In genomic region chr15:94287794-94288246, GRCh38 we compare ENCODE assay signal across 8 cellular contexts. TPM values are rescaled to one million over a fixed set of nuclear protein-coding genes. Genes with fewer than 3 reads are reported as not detected.
A peak's percentile ranks its signal among the peaks of the same experiment; 100 is the strongest.
DNase-seq lines count a peak whose midpoint lies in the region; ATAC-seq and TF ChIP-seq lines count a peak whose summit lies in the region.

No MANE protein-coding gene starts in this region.

- H3K4me3 Mint-ChIP-seq in activated CD8-positive, alpha-beta memory T cell treated with anti-CD3 and anti-CD28 coated beads, Interleukin-2, amount 10 ng/mL, durations not matched to agents 7 days and 5 days, result peak overlapping the region; percentile 76
- H3K4me3 Mint-ChIP-seq in HFFc6, result no peak overlapping the region

- H3K4me3 ChIP-seq in coronary artery, result no peak overlapping the region

- H3K27me3 Mint-ChIP-seq in activated CD8-positive, alpha-beta memory T cell treated with anti-CD3 and anti-CD28 coated beads, Interleukin-2, amount 10 ng/mL, durations not matched to agents 7 days and 5 days, result no peaks in the 10 kb centered on the region
- H3K27me3 Mint-ChIP-seq in HFFc6 (ENCODE audit: insufficient read depth), result no peaks in the 10 kb centered on the region

- DNase-seq in GF-D8 (lab: John Stamatoyannopoulos, UW) (peak; percentile 27), NCI-H146 (lab: John Stamatoyannopoulos, UW) (no peak), HFFc6 (no peak), NCI-H446 treated with DMSO at 0.1 percent for 48 hours (lab: John Stamatoyannopoulos, UW) (no peak), coronary artery (ENCODE audit: low spot score) (no peak)
- DNase-seq in activated CD8-positive, alpha-beta memory T cell treated with anti-CD3 and anti-CD28 coated beads, Interleukin-2, amount 10 ng/mL, durations not matched to agents 7 days and 5 days, result peak; percentile 87

- peaks cover 61% of the 10 kb centered on the region for H3K4me1 Mint-ChIP-seq in activated CD8-positive, alpha-beta memory T cell treated with anti-CD3 and anti-CD28 coated beads, Interleukin-2, amount 10 ng/mL, durations not matched to agents 7 days and 5 days
- no peaks in the 10 kb centered on the region for H3K4me1 Mint-ChIP-seq in HFFc6 (ENCODE audit: low read depth)

- CTCF ChIA-PET in activated CD8-positive, alpha-beta memory T cell treated with anti-CD3 and anti-CD28 coated beads, Interleukin-2, amount 10 ng/mL, durations not matched to agents 7 days and 5 days (lab: Charles Lee), result interaction anchor here (1.0 to 5.1 kb wide), 8 partner anchors 9 to 123 kb away, joined by 4 to 27 read pairs (median 10); partner anchors contain the start of gene MCTP2

- no peak for TF ChIP-seq CTCF in HFFc6 (IDR thresholded peaks at IDR 0.05)
- no peak for TF ChIP-seq CTCF in coronary artery (IDR thresholded peaks at IDR 0.05)

- H3K36me3 Mint-ChIP-seq in activated CD8-positive, alpha-beta memory T cell treated with anti-CD3 and anti-CD28 coated beads, Interleukin-2, amount 10 ng/mL, durations not matched to agents 7 days and 5 days, result peaks cover 61% of the 10 kb centered on the region
- H3K36me3 Mint-ChIP-seq in HFFc6 (ENCODE audit: low read depth), result no peaks in the 10 kb centered on the region

- H3K9me3 Mint-ChIP-seq in activated CD8-positive, alpha-beta memory T cell treated with anti-CD3 and anti-CD28 coated beads, Interleukin-2, amount 10 ng/mL, durations not matched to agents 7 days and 5 days (ENCODE audit: low read depth), result peaks cover 8% of the 10 kb centered on the region
- H3K9me3 Mint-ChIP-seq in HFFc6, result peaks cover 18% of the 10 kb centered on the region

- peak overlapping the region; percentile 92 for H3K27ac Mint-ChIP-seq in activated CD8-positive, alpha-beta memory T cell treated with anti-CD3 and anti-CD28 coated beads, Interleukin-2, amount 10 ng/mL, durations not matched to agents 7 days and 5 days
- no peak overlapping the region for H3K27ac Mint-ChIP-seq in HFFc6

- ATAC-seq in GM19397 (IDR thresholded peaks at IDR 0.05; ENCODE audit: unreplicated experiment) (peak; percentile 97), HG03378 (IDR thresholded peaks at IDR 0.05; ENCODE audit: unreplicated experiment) (peak; percentile 98)
- ATAC-seq in activated CD8-positive, alpha-beta memory T cell treated with anti-CD3 and anti-CD28 coated beads, Interleukin-2, amount 10 ng/mL, durations not matched to agents 7 days and 5 days, result peak; percentile 94

- H3K27ac ChIP-seq in coronary artery, result no peak overlapping the region

RNA-seq across cellular contexts. Expression of gene MCTP2, which starts 56.5 kb away (rescaled TPM):
- 10 to 100 TPM; 67.2 to 83.8 TPM for total RNA-seq in activated CD8-positive, alpha-beta memory T cell treated with anti-CD3 and anti-CD28 coated beads, Interleukin-2, amount 10 ng/mL, durations not matched to agents 7 days and 5 days
- total RNA-seq in HFFc6 (2021; fragmentation: NEBNext Ultra II Directional; extraction: Animal tissue kit (Norgen Biotek cat#: 25700)), result 1 to 10 TPM in 3 of 6 experiments, under 1 TPM in 3; 0.63 to 4.4 (median 1.0) TPM

Comparison
In these comparisons a context has a peak if more than half of its experiments do, and no peak if none do; other contexts are left out.
1. DNase-seq: peak in GF-D8 (single experiment) and activated CD8-positive, alpha-beta memory T cell treated with anti-CD3 and anti-CD28 coated beads, Interleukin-2, amount 10 ng/mL, durations not matched to agents 7 days and 5 days (single experiment); none in NCI-H146 (single experiment), HFFc6 (single experiment), NCI-H446 treated with DMSO at 0.1 percent for 48 hours (single experiment) and coronary artery (single experiment).
2. RNA of gene MCTP2, which starts 56.5 kb away (total RNA-seq): 67.2 to 83.8 TPM in activated CD8-positive, alpha-beta memory T cell treated with anti-CD3 and anti-CD28 coated beads, Interleukin-2, amount 10 ng/mL, durations not matched to agents 7 days and 5 days; 0.63 to 4.4 TPM in HFFc6; every median in the first group is over 10 times any median in the second.
3. Peak in every context shown above with its lines, with median percentiles within 50 percentile points of each other: ATAC-seq.